In the genomic region with DNA sequence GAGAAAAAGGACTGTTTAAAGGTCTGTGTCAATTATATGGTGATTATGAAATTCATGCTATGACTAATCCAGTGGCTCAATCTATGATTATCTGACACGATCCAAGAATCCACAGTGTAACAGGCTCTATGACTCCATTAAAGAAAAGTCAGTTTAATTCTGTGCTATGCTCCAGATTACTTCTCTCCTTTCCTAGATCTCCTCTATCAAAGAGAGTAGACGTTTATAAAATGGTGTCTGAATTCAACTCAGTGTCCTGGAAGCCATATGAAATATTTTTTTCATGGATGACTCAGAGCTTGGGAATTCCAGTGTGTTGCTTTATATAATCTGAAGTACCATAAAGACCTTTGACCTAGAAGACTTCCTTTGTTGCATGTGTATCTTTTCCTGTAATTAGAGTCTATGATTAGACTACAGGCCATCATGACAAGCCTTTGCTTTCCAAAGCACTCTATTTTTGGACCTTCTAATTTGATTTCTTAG, we compare ENCODE assay signal across 3 cellular contexts.
TF ChIP-seq lines count a peak whose summit lies in the region.

No MANE protein-coding gene starts in this region.

TF ChIP-seq in A549, 52 proteins besides CTCF, POLR2A, EP300 and RAD21:
- TF ChIP-seq, protein P1, sequence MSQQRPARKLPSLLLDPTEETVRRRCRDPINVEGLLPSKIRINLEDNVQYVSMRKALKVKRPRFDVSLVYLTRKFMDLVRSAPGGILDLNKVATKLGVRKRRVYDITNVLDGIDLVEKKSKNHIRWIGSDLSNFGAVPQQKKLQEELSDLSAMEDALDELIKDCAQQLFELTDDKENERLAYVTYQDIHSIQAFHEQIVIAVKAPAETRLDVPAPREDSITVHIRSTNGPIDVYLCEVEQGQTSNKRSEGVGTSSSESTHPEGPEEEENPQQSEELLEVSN (IDR thresholded peaks at IDR 0.05; ENCODE audit: borderline replicate concordance, low read depth): no peak
- TF ChIP-seq BHLHE40 (IDR thresholded peaks at IDR 0.05; ENCODE audit: low read depth, low read length) (no peak), HOXA7 (CRISPR knock-in tag; IDR thresholded peaks at IDR 0.05) (no peak), EHMT2 (IDR thresholded peaks at IDR 0.05; ENCODE audit: low read depth) (peak; percentile 14; the same call in 1 of the 2 replicates), HOXB13 (CRISPR knock-in tag; IDR thresholded peaks at IDR 0.05; ENCODE audit: low read depth) (0 out of 2 replicates have a peak, but pooled peaks have one; percentile 36), JUN (IDR thresholded peaks at IDR 0.05) (peak in 1 of 2 experiments; percentile 44; a peak in 1 of 5 replicates), KDM5A (IDR thresholded peaks at IDR 0.05) (no peak), RARB (CRISPR knock-in tag; IDR thresholded peaks at IDR 0.05) (no peak), JUNB (IDR thresholded peaks at IDR 0.05) (peak; percentile 76), ESRRA (IDR thresholded peaks at IDR 0.05; ENCODE audit: borderline replicate concordance, low read length) (no peak), CEBPB (IDR thresholded peaks at IDR 0.05) (peak; percentile 80 to 88), MAZ (IDR thresholded peaks at IDR 0.05; ENCODE audit: borderline replicate concordance, low read depth, low read length) (no peak), HEYL (CRISPR knock-in tag; IDR thresholded peaks at IDR 0.05) (no peak), FOSL2 (IDR thresholded peaks at IDR 0.05) (peak; percentile 82), FOSL2 (CRISPR knock-in tag; IDR thresholded peaks at IDR 0.05) (peak; percentile 93), SREBF2 (IDR thresholded peaks at IDR 0.05) (no peak), NR3C1 (IDR thresholded peaks at IDR 0.05) (no peak)
- TF ChIP-seq, protein P2, sequence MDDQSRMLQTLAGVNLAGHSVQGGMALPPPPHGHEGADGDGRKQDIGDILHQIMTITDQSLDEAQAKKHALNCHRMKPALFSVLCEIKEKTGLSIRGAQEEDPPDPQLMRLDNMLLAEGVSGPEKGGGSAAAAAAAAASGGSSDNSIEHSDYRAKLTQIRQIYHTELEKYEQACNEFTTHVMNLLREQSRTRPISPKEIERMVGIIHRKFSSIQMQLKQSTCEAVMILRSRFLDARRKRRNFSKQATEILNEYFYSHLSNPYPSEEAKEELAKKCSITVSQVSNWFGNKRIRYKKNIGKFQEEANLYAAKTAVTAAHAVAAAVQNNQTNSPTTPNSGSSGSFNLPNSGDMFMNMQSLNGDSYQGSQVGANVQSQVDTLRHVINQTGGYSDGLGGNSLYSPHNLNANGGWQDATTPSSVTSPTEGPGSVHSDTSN (IDR thresholded peaks at IDR 0.05): no peak
- TF ChIP-seq, protein P3, sequence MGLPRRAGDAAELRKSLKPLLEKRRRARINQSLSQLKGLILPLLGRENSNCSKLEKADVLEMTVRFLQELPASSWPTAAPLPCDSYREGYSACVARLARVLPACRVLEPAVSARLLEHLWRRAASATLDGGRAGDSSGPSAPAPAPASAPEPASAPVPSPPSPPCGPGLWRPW (IDR thresholded peaks at IDR 0.05): 0 out of 2 replicates have a peak, but pooled peaks have one; percentile 59
TF ChIP-seq in A549: peak in this region for 7.

TF ChIP-seq in GM12878, 131 proteins besides CTCF, POLR2A, EP300 and RAD21:
- TF ChIP-seq, protein P4, sequence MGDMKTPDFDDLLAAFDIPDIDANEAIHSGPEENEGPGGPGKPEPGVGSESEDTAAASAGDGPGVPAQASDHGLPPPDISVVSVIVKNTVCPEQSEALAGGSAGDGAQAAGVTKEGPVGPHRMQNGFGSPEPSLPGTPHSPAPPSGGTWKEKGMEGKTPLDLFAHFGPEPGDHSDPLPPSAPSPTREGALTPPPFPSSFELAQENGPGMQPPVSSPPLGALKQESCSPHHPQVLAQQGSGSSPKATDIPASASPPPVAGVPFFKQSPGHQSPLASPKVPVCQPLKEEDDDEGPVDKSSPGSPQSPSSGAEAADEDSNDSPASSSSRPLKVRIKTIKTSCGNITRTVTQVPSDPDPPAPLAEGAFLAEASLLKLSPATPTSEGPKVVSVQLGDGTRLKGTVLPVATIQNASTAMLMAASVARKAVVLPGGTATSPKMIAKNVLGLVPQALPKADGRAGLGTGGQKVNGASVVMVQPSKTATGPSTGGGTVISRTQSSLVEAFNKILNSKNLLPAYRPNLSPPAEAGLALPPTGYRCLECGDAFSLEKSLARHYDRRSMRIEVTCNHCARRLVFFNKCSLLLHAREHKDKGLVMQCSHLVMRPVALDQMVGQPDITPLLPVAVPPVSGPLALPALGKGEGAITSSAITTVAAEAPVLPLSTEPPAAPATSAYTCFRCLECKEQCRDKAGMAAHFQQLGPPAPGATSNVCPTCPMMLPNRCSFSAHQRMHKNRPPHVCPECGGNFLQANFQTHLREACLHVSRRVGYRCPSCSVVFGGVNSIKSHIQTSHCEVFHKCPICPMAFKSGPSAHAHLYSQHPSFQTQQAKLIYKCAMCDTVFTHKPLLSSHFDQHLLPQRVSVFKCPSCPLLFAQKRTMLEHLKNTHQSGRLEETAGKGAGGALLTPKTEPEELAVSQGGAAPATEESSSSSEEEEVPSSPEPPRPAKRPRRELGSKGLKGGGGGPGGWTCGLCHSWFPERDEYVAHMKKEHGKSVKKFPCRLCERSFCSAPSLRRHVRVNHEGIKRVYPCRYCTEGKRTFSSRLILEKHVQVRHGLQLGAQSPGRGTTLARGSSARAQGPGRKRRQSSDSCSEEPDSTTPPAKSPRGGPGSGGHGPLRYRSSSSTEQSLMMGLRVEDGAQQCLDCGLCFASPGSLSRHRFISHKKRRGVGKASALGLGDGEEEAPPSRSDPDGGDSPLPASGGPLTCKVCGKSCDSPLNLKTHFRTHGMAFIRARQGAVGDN (IDR thresholded peaks at IDR 0.05): no peak
- TF ChIP-seq MYB (IDR thresholded peaks at IDR 0.05; ENCODE audit: borderline replicate concordance, low read depth, low read length): no peak
- TF ChIP-seq, protein P5, sequence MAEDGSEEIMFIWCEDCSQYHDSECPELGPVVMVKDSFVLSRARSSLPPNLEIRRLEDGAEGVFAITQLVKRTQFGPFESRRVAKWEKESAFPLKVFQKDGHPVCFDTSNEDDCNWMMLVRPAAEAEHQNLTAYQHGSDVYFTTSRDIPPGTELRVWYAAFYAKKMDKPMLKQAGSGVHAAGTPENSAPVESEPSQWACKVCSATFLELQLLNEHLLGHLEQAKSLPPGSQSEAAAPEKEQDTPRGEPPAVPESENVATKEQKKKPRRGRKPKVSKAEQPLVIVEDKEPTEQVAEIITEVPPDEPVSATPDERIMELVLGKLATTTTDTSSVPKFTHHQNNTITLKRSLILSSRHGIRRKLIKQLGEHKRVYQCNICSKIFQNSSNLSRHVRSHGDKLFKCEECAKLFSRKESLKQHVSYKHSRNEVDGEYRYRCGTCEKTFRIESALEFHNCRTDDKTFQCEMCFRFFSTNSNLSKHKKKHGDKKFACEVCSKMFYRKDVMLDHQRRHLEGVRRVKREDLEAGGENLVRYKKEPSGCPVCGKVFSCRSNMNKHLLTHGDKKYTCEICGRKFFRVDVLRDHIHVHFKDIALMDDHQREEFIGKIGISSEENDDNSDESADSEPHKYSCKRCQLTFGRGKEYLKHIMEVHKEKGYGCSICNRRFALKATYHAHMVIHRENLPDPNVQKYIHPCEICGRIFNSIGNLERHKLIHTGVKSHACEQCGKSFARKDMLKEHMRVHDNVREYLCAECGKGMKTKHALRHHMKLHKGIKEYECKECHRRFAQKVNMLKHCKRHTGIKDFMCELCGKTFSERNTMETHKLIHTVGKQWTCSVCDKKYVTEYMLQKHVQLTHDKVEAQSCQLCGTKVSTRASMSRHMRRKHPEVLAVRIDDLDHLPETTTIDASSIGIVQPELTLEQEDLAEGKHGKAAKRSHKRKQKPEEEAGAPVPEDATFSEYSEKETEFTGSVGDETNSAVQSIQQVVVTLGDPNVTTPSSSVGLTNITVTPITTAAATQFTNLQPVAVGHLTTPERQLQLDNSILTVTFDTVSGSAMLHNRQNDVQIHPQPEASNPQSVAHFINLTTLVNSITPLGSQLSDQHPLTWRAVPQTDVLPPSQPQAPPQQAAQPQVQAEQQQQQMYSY (CRISPR knock-in tag; IDR thresholded peaks at IDR 0.05): no peak

TF ChIP-seq in HepG2, 621 proteins besides CTCF, POLR2A, EP300 and RAD21:
- TF ChIP-seq ZNF446 (CRISPR knock-in tag; IDR thresholded peaks at IDR 0.05) (no peak), SAP130 (CRISPR knock-in tag; IDR thresholded peaks at IDR 0.05; ENCODE audit: low read depth) (0 out of 2 replicates have a peak, but pooled peaks have one; percentile 7), RXRB (CRISPR knock-in tag; IDR thresholded peaks at IDR 0.05; ENCODE audit: borderline replicate concordance) (0 out of 2 replicates have a peak, but pooled peaks have one; percentile 21)
